ENCODE assay signal across 11 cellular contexts in the genomic region with DNA sequence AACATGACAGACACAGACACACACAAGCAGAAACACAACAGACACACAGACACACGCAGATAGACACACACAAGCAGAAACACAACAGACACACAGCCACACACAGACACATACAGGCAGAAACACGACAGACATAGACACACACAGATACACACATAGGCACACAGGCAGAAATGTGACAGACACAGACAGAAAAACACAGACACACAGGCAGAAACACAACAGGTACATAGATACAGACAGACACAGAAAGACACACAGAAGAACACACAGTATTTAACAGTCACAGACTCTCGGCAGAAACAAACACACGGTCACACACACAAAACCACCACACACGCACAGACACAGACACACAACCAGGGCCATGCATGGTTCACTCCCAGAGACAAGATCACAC. TPM values are rescaled to one million over a fixed set of nuclear protein-coding genes. Genes with fewer than 3 reads are reported as not detected.
DNase-seq lines count a peak whose midpoint lies in the region; ATAC-seq and TF ChIP-seq lines count a peak whose summit lies in the region.
"Had no signal": no experiment of that assay in that cellular context is flagged by ENCODE, and none has a peak within 500 bp of the region (broad histone marks: within the 10 kb centered on the region; RNA-seq: fewer than 3 reads in every experiment).

No MANE protein-coding gene starts in this region.

- ATAC-seq in CD8-positive, alpha-beta T cell = no peak
- ATAC-seq in PC-3 (no peak), HG03378 (IDR thresholded peaks at IDR 0.05; ENCODE audit: unreplicated experiment) (no peak), GM21390 (IDR thresholded peaks at IDR 0.05; ENCODE audit: unreplicated experiment) (no peak)

- H3K79me2 ChIP-seq in PC-3 (ENCODE audit: low read length) = no peaks in the 10 kb centered on the region

- no peaks in the 10 kb centered on the region for H3F3A ChIP-seq in PC-3 (ENCODE audit: low read length, unreplicated experiment)

- no peaks in the 10 kb centered on the region for H3K9me3 Mint-ChIP-seq in CD8-positive, alpha-beta T cell
- H3K9me3 Mint-ChIP-seq: IgD-negative memory B cell had no signal

- H3K9ac ChIP-seq in PC-3 (ENCODE audit: low read length) = peak overlapping the region; percentile 25; the same call in 1 of the 2 replicates

- intact Hi-C loops in CD8-positive, alpha-beta T cell (cut with DNase I, micrococcal nuclease) = no loop called here
- intact Hi-C loops in PC-3 (cut with micrococcal nuclease) = no loop called here

- peak overlapping the region; percentile 69 for H2AFZ ChIP-seq in PC-3 (ENCODE audit: low read length)

- H3K27ac ChIP-seq in CD8-positive, alpha-beta T cell (ENCODE audit: low read depth, low read length) = peak overlapping the region; percentile 17
- H3K27ac ChIP-seq in PC-3 (ENCODE audit: low read length) = no peak overlapping the region

- no peak overlapping the region for H3K4me3 Mint-ChIP-seq in CD8-positive, alpha-beta T cell

- TF ChIP-seq CTCF in CD8-positive, alpha-beta T cell (IDR thresholded peaks at IDR 0.05) = no peak
- TF ChIP-seq CTCF in PC-3 (conservative IDR thresholded peaks at IDR 0.05; ENCODE audit: low read depth, low read length) (no peak), fibroblast of pulmonary artery (IDR thresholded peaks at IDR 0.05; ENCODE audit: low read length, missing control alignments) (no peak)

- H3K27me3 ChIP-seq in CD8-positive, alpha-beta T cell (ENCODE audit: insufficient read depth, low read length) = no peaks in the 10 kb centered on the region
- no peaks in the 10 kb centered on the region for H3K27me3 ChIP-seq in PC-3 (ENCODE audit: low read length)

- H3K27ac Mint-ChIP-seq in CD8-positive, alpha-beta T cell = no peak overlapping the region
- H3K27ac Mint-ChIP-seq: IgD-negative memory B cell had no signal

- DNase-seq in CD8-positive, alpha-beta T cell = no peak
- DNase-seq in PC-3 (no peak), fibroblast of pulmonary artery (ENCODE audit: low read depth) (no peak), skeletal muscle cell (ENCODE audit: low read depth) (no peak)
- no peak for DNase-seq in activated naive CD4-positive, alpha-beta T cell (lab: John Stamatoyannopoulos, UW)
- no peak for DNase-seq in activated naive CD4-positive, alpha-beta T cell treated with anti-CD3 and anti-CD28 coated beads, Interleukin-2, amount 50 U/mL, for 16 hours
- DNase-seq: amniotic stem cell, SW 1271 had no signal

- H3K4me1 Mint-ChIP-seq in CD8-positive, alpha-beta T cell (ENCODE audit: low read depth) = peaks cover 15% of the 10 kb centered on the region

- BruUV-seq in PC-3 (replicated peaks; lab: Mats Ljungman, UMichigan) = no TSS peak

- H3K27me3 Mint-ChIP-seq in CD8-positive, alpha-beta T cell (ENCODE audit: low read depth) = no peaks in the 10 kb centered on the region

- no peaks in the 10 kb centered on the region for H3K36me3 ChIP-seq in CD8-positive, alpha-beta T cell (ENCODE audit: insufficient read depth, low read length)
- no peaks in the 10 kb centered on the region for H3K36me3 ChIP-seq in PC-3 (ENCODE audit: low read depth, low read length)

- CTCF ChIA-PET in CD8-positive, alpha-beta T cell (lab: Charles Lee) = no interaction called here
- CTCF ChIA-PET in PC-3 (lab: Charles Lee) = no interaction called here

- no peaks in the 10 kb centered on the region for H4K20me1 ChIP-seq in PC-3 (ENCODE audit: low read length)

- H3K4me3 ChIP-seq in CD8-positive, alpha-beta T cell (ENCODE audit: low read depth, low read length) = peak overlapping the region; percentile 20
- H3K4me3 ChIP-seq in PC-3 (ENCODE audit: low read length) (peak overlapping the region; percentile 66), fibroblast of pulmonary artery (replicated peaks; ENCODE audit: low read depth, low read length) (peak overlapping the region; percentile 58), skeletal muscle cell (ENCODE audit: low read depth, low read length) (peak overlapping the region; percentile 61)

- POLR2A ChIA-PET in CD8-positive, alpha-beta T cell (lab: Charles Lee) = no interaction called here
- POLR2A ChIA-PET in PC-3 (lab: Charles Lee; ENCODE audit: unreplicated experiment) = no interaction called here

- H3K36me3 Mint-ChIP-seq in CD8-positive, alpha-beta T cell = peaks cover 3% of the 10 kb centered on the region

- no peaks in the 10 kb centered on the region for H3K9me2 ChIP-seq in PC-3 (replicated peaks; ENCODE audit: low read length)

- no peaks in the 10 kb centered on the region for H3K9me3 ChIP-seq in CD8-positive, alpha-beta T cell (ENCODE audit: low read length)
- H3K9me3 ChIP-seq in PC-3 (ENCODE audit: low read length) = no peaks in the 10 kb centered on the region

- H3K4me1 ChIP-seq in CD8-positive, alpha-beta T cell (ENCODE audit: insufficient read depth, low read length) = peaks cover 47% of the 10 kb centered on the region
- peaks cover 16% of the 10 kb centered on the region; the same call in 1 of the 2 replicates for H3K4me1 ChIP-seq in PC-3 (ENCODE audit: insufficient read depth, low read length)

- H3K4me2 ChIP-seq in PC-3 (ENCODE audit: low read length) = peak overlapping the region; percentile 88

RNA-seq across cellular contexts. Expression of a gene that starts 0.9 kb away (rescaled TPM):
- 1 to 10 TPM; 2.3 to 2.6 TPM for total RNA-seq in CD8-positive, alpha-beta T cell
- total RNA-seq in PC-3 (2014; rRNA removed) = 0.77 and 1.0 TPM in 2 replicates

RNA-seq across cellular contexts. Expression of a gene that starts 20.5 kb away (rescaled TPM):
- under 1 TPM; 0.19 to 0.49 TPM for total RNA-seq in CD8-positive, alpha-beta T cell
- 0.18 TPM in 1 of 2 replicates, not detected in the other for total RNA-seq in PC-3 (2014; rRNA removed)

RNA-seq across cellular contexts. Expression of a gene that starts 20.8 kb away (rescaled TPM):
- 10 to 100 TPM; 32.5 to 33.0 TPM for total RNA-seq in CD8-positive, alpha-beta T cell
- total RNA-seq in PC-3 (2014; rRNA removed) = 47.8 and 51.3 TPM in 2 replicates

RNA-seq across cellular contexts. Expression of a gene that starts 33.0 kb away (rescaled TPM):
- total RNA-seq in CD8-positive, alpha-beta T cell = 10 to 100 TPM; 32.3 to 37.8 TPM
- total RNA-seq in PC-3 (2014; rRNA removed) = 146 and 210 TPM in 2 replicates

RNA-seq across cellular contexts. Expression of a gene that starts 48.4 kb away (rescaled TPM):
- 10 to 100 TPM; 42.3 to 42.7 TPM for total RNA-seq in CD8-positive, alpha-beta T cell
- total RNA-seq in PC-3 (2014; rRNA removed) = 121 and 165 TPM in 2 replicates
